In the genomic region with DNA sequence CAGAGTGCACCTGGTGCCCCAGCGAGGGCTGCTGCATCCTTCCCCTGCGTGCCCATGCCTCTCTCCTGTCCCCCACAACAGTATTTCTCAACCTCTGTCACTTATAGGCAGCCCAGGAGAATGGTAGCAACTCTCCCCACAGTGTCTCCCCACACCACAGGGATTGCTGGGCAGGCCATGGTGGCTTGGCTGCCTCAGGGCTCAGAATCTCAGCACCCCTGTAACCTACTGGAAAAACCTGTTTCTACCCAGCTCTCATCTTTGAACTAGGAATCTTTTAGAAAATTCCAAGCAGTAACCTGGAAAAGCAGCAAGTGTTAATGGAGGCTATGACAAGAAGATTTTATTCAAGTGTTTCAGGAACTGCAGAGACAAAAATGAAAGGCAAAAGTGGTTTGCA, we compare ENCODE assay signal across 34 cellular contexts. TPM values are rescaled to one million over a fixed set of nuclear protein-coding genes. Genes with fewer than 3 reads are reported as not detected.
DNase-seq lines count a peak whose midpoint lies in the region; ATAC-seq and TF ChIP-seq lines count a peak whose summit lies in the region.
"Had no signal": no experiment of that assay in that cellular context is flagged by ENCODE, and none has a peak within 500 bp of the region (broad histone marks: within the 10 kb centered on the region; RNA-seq: fewer than 3 reads in every experiment).

No MANE protein-coding gene starts in this region.

- ATAC-seq in activated T-helper 17 cell treated with anti-CD3 and anti-CD28 coated beads, Interleukin-2, amount 50 U/mL, for 72 hours (replicated peaks): no peak
- no peak for ATAC-seq in heart left ventricle
- ATAC-seq in HG02798 (IDR thresholded peaks at IDR 0.05; ENCODE audit: poor library complexity, unreplicated experiment): no peak
- ATAC-seq in Right ventricle myocardium superior (ENCODE audit: poor library complexity): no peak
- no peak for ATAC-seq in HG03175 (IDR thresholded peaks at IDR 0.05; ENCODE audit: unreplicated experiment)
- ATAC-seq: Panc1 had no signal

- H3K27ac ChIP-seq in heart left ventricle: no peak overlapping the region
- H3K27ac ChIP-seq: cardiac muscle cell, epithelial cell of prostate, KMS-11, left ventricle myocardium inferior, SJCRH30, upper lobe of left lung had no signal

- H3K4me1 Mint-ChIP-seq in activated T-helper 17 cell treated with anti-CD3 and anti-CD28 coated beads, Interleukin-2, amount 50 U/mL, for 72 hours: no peaks in the 10 kb centered on the region
- H3K4me1 Mint-ChIP-seq in mesothelial cell of epicardium: peaks cover 10% of the 10 kb centered on the region
- H3K4me1 Mint-ChIP-seq: activated B cell treated with CpG ODN at 0.5 μM for 24 hours; activated CD4-positive, alpha-beta T cell treated with anti-CD3 and anti-CD28 coated beads, Interleukin-2, amount 10 ng/mL, durations not matched to agents 7 days and 5 days had no signal

- H3K27ac Mint-ChIP-seq in activated T-helper 17 cell treated with anti-CD3 and anti-CD28 coated beads, Interleukin-2, amount 50 U/mL, for 72 hours: peak overlapping the region; percentile 32
- peak overlapping the region; percentile 87 for H3K27ac Mint-ChIP-seq in mesothelial cell of epicardium
- H3K27ac Mint-ChIP-seq: activated B cell treated with CpG ODN at 0.5 μM for 24 hours; activated CD4-positive, alpha-beta T cell treated with anti-CD3 and anti-CD28 coated beads, Interleukin-2, amount 10 ng/mL, durations not matched to agents 7 days and 5 days; activated naive CD8-positive, alpha-beta T cell treated with anti-CD3 and anti-CD28 coated beads, Interleukin-2, amount 10 ng/mL, durations not matched to agents 7 days and 5 days; activated T-cell treated with anti-CD3 and anti-CD28 coated beads, Interleukin-2, amount 50 U/mL, for 24 hours; CD4-positive, CD25-positive, alpha-beta regulatory T cell had no signal

- no peaks in the 10 kb centered on the region for H3K27me3 ChIP-seq in heart left ventricle
- H3K27me3 ChIP-seq: cardiac muscle cell, SJCRH30, upper lobe of left lung had no signal

- H3K9me3 Mint-ChIP-seq in activated T-helper 17 cell treated with anti-CD3 and anti-CD28 coated beads, Interleukin-2, amount 50 U/mL, for 72 hours: no peaks in the 10 kb centered on the region
- no peaks in the 10 kb centered on the region for H3K9me3 Mint-ChIP-seq in mesothelial cell of epicardium
- H3K9me3 Mint-ChIP-seq: activated B cell treated with CpG ODN at 0.5 μM for 24 hours; activated CD4-positive, alpha-beta T cell treated with anti-CD3 and anti-CD28 coated beads, Interleukin-2, amount 10 ng/mL, durations not matched to agents 7 days and 5 days; activated naive CD8-positive, alpha-beta T cell treated with anti-CD3 and anti-CD28 coated beads, Interleukin-2, amount 10 ng/mL, durations not matched to agents 7 days and 5 days; activated T-cell treated with anti-CD3 and anti-CD28 coated beads, Interleukin-2, amount 50 U/mL, for 24 hours; H9; naive B cell had no signal

- H3K36me3 ChIP-seq in heart left ventricle: no peaks in the 10 kb centered on the region
- H3K36me3 ChIP-seq: cardiac muscle cell, left ventricle myocardium inferior, SJCRH30, upper lobe of left lung had no signal

- no peak overlapping the region for H3K4me3 Mint-ChIP-seq in activated T-helper 17 cell treated with anti-CD3 and anti-CD28 coated beads, Interleukin-2, amount 50 U/mL, for 72 hours
- H3K4me3 Mint-ChIP-seq in mesothelial cell of epicardium: no peak overlapping the region
- H3K4me3 Mint-ChIP-seq: activated B cell treated with CpG ODN at 0.5 μM for 24 hours; activated CD4-positive, alpha-beta T cell treated with anti-CD3 and anti-CD28 coated beads, Interleukin-2, amount 10 ng/mL, durations not matched to agents 7 days and 5 days; activated naive CD8-positive, alpha-beta T cell treated with anti-CD3 and anti-CD28 coated beads, Interleukin-2, amount 10 ng/mL, durations not matched to agents 7 days and 5 days; activated T-cell treated with anti-CD3 and anti-CD28 coated beads, Interleukin-2, amount 50 U/mL, for 24 hours; CD4-positive, CD25-positive, alpha-beta regulatory T cell; H9; naive B cell had no signal

- intact Hi-C loops in heart left ventricle (cut with DNase I): no loop called here
- intact Hi-C loops in Right ventricle myocardium superior (cut with DNase I): no loop called here

- peak; percentile 13 for DNase-seq in activated CD8-positive, alpha-beta memory T cell treated with anti-CD3 and anti-CD28 coated beads, Interleukin-2, amount 50 U/mL, for 48 hours
- no peak for DNase-seq in activated CD8-positive, alpha-beta memory T cell treated with anti-CD3 and anti-CD28 coated beads, Interleukin-2, amount 50 U/mL, for 4 hours
- DNase-seq in mesothelial cell of epicardium (ENCODE audit: low spot score in 2 of 2, unreplicated experiment in 2 of 2) (no peak), heart left ventricle (no peak), Right ventricle myocardium superior (no peak)
- DNase-seq: activated B cell treated with CpG ODN at 0.5 μM for 24 hours; activated CD4-positive, alpha-beta T cell treated with anti-CD3 and anti-CD28 coated beads, Interleukin-2, amount 10 ng/mL, durations not matched to agents 7 days and 5 days; activated gamma-delta T cell treated with Interleukin-2 at 50 U/mL for 16 hours; activated naive CD8-positive, alpha-beta T cell treated with anti-CD3 and anti-CD28 coated beads, Interleukin-2, amount 10 ng/mL, durations not matched to agents 7 days and 5 days; activated T-cell treated with anti-CD3 and anti-CD28 coated beads, Interleukin-2, amount 50 U/mL, for 24 hours; aorta; CD4-positive, CD25-positive, alpha-beta regulatory T cell; effector CD8-positive, alpha-beta T cell; EL; H9; left ventricle myocardium inferior; MM.1S; naive B cell; NCI-H2029 treated with DMSO at 0.1 percent for 48 hours; NCI-H226; NCI-H526 treated with DMSO at 0.1 percent for 48 hours; nucleus accumbens; SJCRH30; stimulated activated CD4-positive, alpha-beta T cell treated with anti-CD3 and anti-CD28 coated beads, Interleukin-15, amount 100 ng/mL, for 24 hours; stimulated activated CD4-positive, alpha-beta T cell treated with anti-CD3 and anti-CD28 coated beads, Interleukin-4, amount 100 ng/mL, for 4 hours; T1000; upper lobe of left lung had no signal

- H3K27me3 Mint-ChIP-seq in activated T-helper 17 cell treated with anti-CD3 and anti-CD28 coated beads, Interleukin-2, amount 50 U/mL, for 72 hours: no peaks in the 10 kb centered on the region
- no peaks in the 10 kb centered on the region for H3K27me3 Mint-ChIP-seq in mesothelial cell of epicardium (ENCODE audit: low read depth)
- H3K27me3 Mint-ChIP-seq: activated B cell treated with CpG ODN at 0.5 μM for 24 hours; activated CD4-positive, alpha-beta T cell treated with anti-CD3 and anti-CD28 coated beads, Interleukin-2, amount 10 ng/mL, durations not matched to agents 7 days and 5 days; activated naive CD8-positive, alpha-beta T cell treated with anti-CD3 and anti-CD28 coated beads, Interleukin-2, amount 10 ng/mL, durations not matched to agents 7 days and 5 days; activated T-cell treated with anti-CD3 and anti-CD28 coated beads, Interleukin-2, amount 50 U/mL, for 24 hours; CD4-positive, CD25-positive, alpha-beta regulatory T cell; naive B cell had no signal

- TF ChIP-seq POLR2A in heart left ventricle (IDR thresholded peaks at IDR 0.05): no peak

- peaks cover 0 to 24% (median 1%) of the 10 kb centered on the region in 12 donors for H3K4me1 ChIP-seq in heart left ventricle
- H3K4me1 ChIP-seq: SJCRH30 had no signal

- H3K9me3 ChIP-seq in heart left ventricle: no peaks in the 10 kb centered on the region
- H3K9me3 ChIP-seq: left ventricle myocardium inferior, SJCRH30, upper lobe of left lung had no signal

- H3K36me3 Mint-ChIP-seq in activated T-helper 17 cell treated with anti-CD3 and anti-CD28 coated beads, Interleukin-2, amount 50 U/mL, for 72 hours (ENCODE audit: low read depth): no peaks in the 10 kb centered on the region
- no peaks in the 10 kb centered on the region for H3K36me3 Mint-ChIP-seq in mesothelial cell of epicardium

- no peak overlapping the region for H3K4me3 ChIP-seq in heart left ventricle
- H3K4me3 ChIP-seq: cardiac muscle cell, left ventricle myocardium inferior, SJCRH30, upper lobe of left lung had no signal

- no peak for TF ChIP-seq CTCF in mesothelial cell of epicardium (IDR thresholded peaks at IDR 0.05; ENCODE audit: unreplicated experiment)
- no peak for TF ChIP-seq CTCF in heart left ventricle (IDR thresholded peaks at IDR 0.05)

- WGBS in heart left ventricle, 4 donors: 91 to 95% (median 94%) methylated on average over 2 of the region's 2 CpGs

RNA-seq across cellular contexts. Expression of gene CD164, which starts 38.0 kb away (rescaled TPM):
- total RNA-seq in activated T-helper 17 cell treated with anti-CD3 and anti-CD28 coated beads, Interleukin-2, amount 50 U/mL, for 72 hours: 100 to 1,000 TPM; 178 to 205 TPM
- 255 to 262 TPM (median 256 TPM) in 3 replicates for total RNA-seq in mesothelial cell of epicardium
- total RNA-seq in heart left ventricle: 100 to 1,000 TPM in 7 of 9 donors, 10 to 100 TPM in 2; 82.0 to 213 (median 119) TPM
- polyA plus RNA-seq in heart left ventricle: 100 to 1,000 TPM in 1 of 2 donors, 10 to 100 TPM in 1; 77.1 to 193 TPM
- 102 TPM for total RNA-seq in Right ventricle myocardium superior
